1 cellular context compared by ENCODE assay signal in the genomic region with DNA sequence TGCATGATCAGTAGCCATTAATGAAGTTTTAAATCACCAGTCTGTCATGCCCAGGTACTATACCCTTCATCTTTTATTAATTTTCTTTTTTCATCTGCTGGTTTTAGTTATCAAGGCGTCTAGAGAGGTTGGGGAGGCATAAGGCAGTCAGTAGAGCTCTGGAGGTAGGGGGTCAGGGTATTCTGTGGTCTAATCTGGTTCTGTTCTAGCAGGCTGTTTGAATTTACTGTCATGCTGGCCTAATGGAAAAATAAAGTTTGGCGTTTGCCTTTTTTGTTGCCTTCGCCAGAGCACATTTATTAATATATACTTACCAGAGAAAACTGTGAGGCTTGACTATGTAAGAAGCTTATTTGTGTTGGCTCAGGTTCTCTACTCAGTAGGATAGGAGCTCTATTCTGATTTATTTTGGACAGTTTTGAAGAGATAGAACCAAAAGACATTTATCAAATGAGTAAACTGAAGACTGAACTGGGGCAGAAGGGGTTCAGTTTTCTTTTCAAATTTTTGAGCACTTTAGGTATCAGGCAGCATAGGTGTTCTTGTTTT.
TF ChIP-seq lines count a peak whose summit lies in the region.

No MANE protein-coding gene starts in this region.

TF ChIP-seq in GM12878, 131 proteins besides CTCF, POLR2A, EP300 and RAD21 (continued from another document):
- TF ChIP-seq, protein P1, sequence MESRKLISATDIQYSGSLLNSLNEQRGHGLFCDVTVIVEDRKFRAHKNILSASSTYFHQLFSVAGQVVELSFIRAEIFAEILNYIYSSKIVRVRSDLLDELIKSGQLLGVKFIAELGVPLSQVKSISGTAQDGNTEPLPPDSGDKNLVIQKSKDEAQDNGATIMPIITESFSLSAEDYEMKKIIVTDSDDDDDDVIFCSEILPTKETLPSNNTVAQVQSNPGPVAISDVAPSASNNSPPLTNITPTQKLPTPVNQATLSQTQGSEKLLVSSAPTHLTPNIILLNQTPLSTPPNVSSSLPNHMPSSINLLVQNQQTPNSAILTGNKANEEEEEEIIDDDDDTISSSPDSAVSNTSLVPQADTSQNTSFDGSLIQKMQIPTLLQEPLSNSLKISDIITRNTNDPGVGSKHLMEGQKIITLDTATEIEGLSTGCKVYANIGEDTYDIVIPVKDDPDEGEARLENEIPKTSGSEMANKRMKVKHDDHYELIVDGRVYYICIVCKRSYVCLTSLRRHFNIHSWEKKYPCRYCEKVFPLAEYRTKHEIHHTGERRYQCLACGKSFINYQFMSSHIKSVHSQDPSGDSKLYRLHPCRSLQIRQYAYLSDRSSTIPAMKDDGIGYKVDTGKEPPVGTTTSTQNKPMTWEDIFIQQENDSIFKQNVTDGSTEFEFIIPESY (IDR thresholded peaks at IDR 0.05): no peak
- TF ChIP-seq ZBED1 (IDR thresholded peaks at IDR 0.05; ENCODE audit: borderline replicate concordance) (no peak), ZZZ3 (IDR thresholded peaks at IDR 0.05; ENCODE audit: control insufficient read depth, insufficient read length, low read depth) (no peak)
- TF ChIP-seq, protein P2, sequence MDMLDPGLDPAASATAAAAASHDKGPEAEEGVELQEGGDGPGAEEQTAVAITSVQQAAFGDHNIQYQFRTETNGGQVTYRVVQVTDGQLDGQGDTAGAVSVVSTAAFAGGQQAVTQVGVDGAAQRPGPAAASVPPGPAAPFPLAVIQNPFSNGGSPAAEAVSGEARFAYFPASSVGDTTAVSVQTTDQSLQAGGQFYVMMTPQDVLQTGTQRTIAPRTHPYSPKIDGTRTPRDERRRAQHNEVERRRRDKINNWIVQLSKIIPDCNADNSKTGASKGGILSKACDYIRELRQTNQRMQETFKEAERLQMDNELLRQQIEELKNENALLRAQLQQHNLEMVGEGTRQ (IDR thresholded peaks at IDR 0.05; ENCODE audit: borderline replicate concordance, low read depth, low read length): no peak
TF ChIP-seq in GM12878: peak in this region for 0.
